Comparison of ENCODE assay signal across 25 cellular contexts in genomic region chr4:41967392-41967791, GRCh38. TPM values are rescaled to one million over a fixed set of nuclear protein-coding genes. Genes with fewer than 3 reads are reported as not detected.
"Had no signal": no experiment of that assay in that cellular context is flagged by ENCODE, and none has a peak within 500 bp of the region (broad histone marks: within the 10 kb centered on the region; RNA-seq: fewer than 3 reads in every experiment).

No MANE protein-coding gene starts in this region.

- ATAC-seq: gastrocnemius medialis; heart left ventricle; left cardiac atrium; left lung; naive thymus-derived CD4-positive, alpha-beta T cell; stimulated activated effector memory CD8-positive, alpha-beta T cell treated with anti-CD3 and anti-CD28 coated beads, Interleukin-12 subunit alpha, Interleukin-12 subunit beta, amount 100 ng/mL, for 72 hours had no signal

- H3K36me3 ChIP-seq: gastrocnemius medialis, heart left ventricle, left lung, neural progenitor cell, right atrium auricular region, sigmoid colon, stomach, thyroid gland, vagina had no signal

- H3K4me1 ChIP-seq: gastrocnemius medialis, heart left ventricle, left lung, neural progenitor cell, parathyroid adenoma, right atrium auricular region, sigmoid colon, stomach, thyroid gland, vagina had no signal

- H3K27me3 ChIP-seq: gastrocnemius medialis, heart left ventricle, hepatocyte, left lung, neural progenitor cell, right atrium auricular region, sigmoid colon, stomach, thyroid gland, vagina had no signal

- FAIRE-seq: endothelial cell of umbilical vein, islet of Langerhans had no signal

- H3K4me3 ChIP-seq: coronary artery, gastrocnemius medialis, heart left ventricle, hepatocyte, left lung, neural progenitor cell, right atrium auricular region, sigmoid colon, stomach, thyroid gland, vagina had no signal

- H3K27ac ChIP-seq: coronary artery, gastrocnemius medialis, heart left ventricle, hepatocyte, left lung, neural progenitor cell, parathyroid adenoma, right atrium auricular region, sigmoid colon, stomach, thyroid gland, vagina had no signal

- DNase-seq: dermis blood vessel endothelial cell; effector memory CD4-positive, alpha-beta T cell; foreskin fibroblast; gastrocnemius medialis; heart left ventricle; left cardiac atrium; left lung; mesenchymal stem cell; naive thymus-derived CD4-positive, alpha-beta T cell; sigmoid colon; stimulated activated CD4-positive, alpha-beta T cell treated with anti-CD3 and anti-CD28 coated beads, Interleukin-2, amount 100 ng/mL, for 24 hours; stimulated activated CD4-positive, alpha-beta T cell treated with anti-CD3 and anti-CD28 coated beads, Interleukin-4, amount 100 ng/mL, for 24 hours; stimulated activated naive CD4-positive, alpha-beta T cell treated with Interleukin-2 at 50 U/mL for 16 hours; stomach; thyroid gland; trophoblast cell had no signal

- H3K9me3 ChIP-seq: gastrocnemius medialis, right atrium auricular region, thyroid gland, vagina had no signal

RNA-seq across cellular contexts. Expression of gene DCAF4L1, which starts 14.2 kb away (rescaled TPM):
- total RNA-seq: right atrium auricular region, stomach, vagina had no signal
- polyA plus RNA-seq: hepatocyte had no signal
